Comparison of ENCODE assay signal across 19 cellular contexts in the genomic region with DNA sequence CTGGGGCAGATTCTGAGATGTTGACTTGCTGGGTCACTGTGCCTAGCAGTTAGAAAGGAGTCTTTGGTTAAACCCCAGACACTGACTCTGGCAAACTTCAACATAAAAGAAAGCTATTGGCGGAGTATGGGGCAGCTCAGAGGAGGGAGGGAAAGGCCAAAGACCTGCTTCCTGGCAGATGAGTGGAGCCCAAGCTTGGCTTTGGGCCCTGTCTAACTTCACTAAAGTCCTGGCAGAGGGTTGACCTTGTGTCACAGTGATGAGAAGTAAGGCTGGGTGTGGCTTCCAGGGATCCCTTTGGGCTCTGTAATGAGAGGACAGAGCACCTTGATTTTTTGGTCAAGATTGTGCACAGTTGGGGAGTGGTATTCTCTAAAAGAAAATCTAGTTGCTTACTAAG.
DNase-seq lines count a peak whose midpoint lies in the region; ATAC-seq, FAIRE-seq and TF ChIP-seq lines count a peak whose summit lies in the region.
"Had no signal": no experiment of that assay in that cellular context is flagged by ENCODE, and none has a peak within 500 bp of the region (broad histone marks: within the 10 kb centered on the region; RNA-seq: fewer than 3 reads in every experiment).

No MANE protein-coding gene starts in this region.

- no peak for TF ChIP-seq POLR2A in right lobe of liver (IDR thresholded peaks at IDR 0.05)
- TF ChIP-seq POLR2A in HepG2 (IDR thresholded peaks at IDR 0.05; ENCODE audit: insufficient read depth in 1 of 2, low read depth in 2 of 2, low read length in 2 of 2), result no peak
- no peak for TF ChIP-seq POLR2A in IMR-90 (IDR thresholded peaks at IDR 0.05; ENCODE audit: low read depth, low read length)
- TF ChIP-seq POLR2A in H1 (IDR thresholded peaks at IDR 0.05; ENCODE audit: control extremely low read depth in 1 of 2, low read depth in 2 of 2, low read length in 2 of 2), result no peak

- TF ChIP-seq EP300 in HepG2 (IDR thresholded peaks at IDR 0.05; ENCODE audit: low read depth in 2 of 2, low read length in 2 of 2) (no peak), HepG2 (CRISPR knock-in tag; IDR thresholded peaks at IDR 0.05; ENCODE audit: borderline replicate concordance) (no peak), H1 (IDR thresholded peaks at IDR 0.05; ENCODE audit: borderline replicate concordance in 1 of 2, low read depth in 2 of 2, low read length in 2 of 2) (no peak)

- no peaks in the 10 kb centered on the region for H3K36me3 ChIP-seq in right lobe of liver
- no peaks in the 10 kb centered on the region for H3K36me3 ChIP-seq in HepG2 (replicated peaks in 1 of 2; ENCODE audit: control insufficient read depth in 1 of 2, insufficient read depth in 2 of 2, low read length in 2 of 2)
- no peaks in the 10 kb centered on the region for H3K36me3 ChIP-seq in IMR-90 (ENCODE audit: control insufficient read depth, insufficient read depth, low read length)
- no peaks in the 10 kb centered on the region for H3K36me3 ChIP-seq in H1 (ENCODE audit: control insufficient read depth in 2 of 4, insufficient read depth in 4 of 4, low read length in 3 of 4)
- H3K36me3 ChIP-seq in smooth muscle cell (ENCODE audit: low read depth), result no peaks in the 10 kb centered on the region
- H3K36me3 ChIP-seq: BE2C had no signal

- H3K14ac ChIP-seq in IMR-90 (replicated peaks; ENCODE audit: low read depth, low read length) (no peak overlapping the region), H1 (ENCODE audit: insufficient read length) (no peak overlapping the region)

- H2BK5ac ChIP-seq in IMR-90 (ENCODE audit: low read depth, low read length, poor library complexity, severe bottlenecking) (no peak overlapping the region), H1 (ENCODE audit: low read depth, low read length) (no peak overlapping the region)

- dilution Hi-C loops in IMR-90 (cut with HindIII; ENCODE audit: low sequenced_read_pairs, unreplicated experiment), result no loop called here

- intact Hi-C loops in right lobe of liver (cut with DNase I) (no loop called here), HepG2 (cut with micrococcal nuclease; ENCODE audit: unreplicated experiment) (no loop called here), IMR-90 (cut with micrococcal nuclease) (no loop called here)

- H2BK20ac ChIP-seq in IMR-90 (ENCODE audit: low read depth, low read length) (peak overlapping the region; percentile 10; the same call in 1 of the 2 replicates), H1 (ENCODE audit: low read length) (no peak overlapping the region)

- ATAC-seq in right lobe of liver (peak in 3 of 4 donors; percentile 33 to 87 (median 85)), HepG2 (no peak), IMR-90 (ENCODE audit: low read depth) (no peak)

- H2AFZ ChIP-seq in HepG2 (ENCODE audit: low read length), result no peak overlapping the region
- no peak overlapping the region for H2AFZ ChIP-seq in IMR-90 (replicated peaks; ENCODE audit: low read length, poor library complexity)
- H2AFZ ChIP-seq in H1 (ENCODE audit: low read length), result 0 out of 2 replicates have a peak overlapping the region, but pooled peaks have one; percentile 16
- H2AFZ ChIP-seq in smooth muscle cell (ENCODE audit: low read depth), result no peak overlapping the region

- H3K4me3 ChIP-seq in right lobe of liver, result no peak overlapping the region
- no peak overlapping the region for H3K4me3 ChIP-seq in HepG2 (replicated peaks in 1 of 3; ENCODE audit: insufficient read depth in 1 of 3, low read depth in 2 of 3, low read length in 3 of 3)
- no peak overlapping the region for H3K4me3 ChIP-seq in IMR-90 (ENCODE audit: insufficient read depth, low read depth, low read length)
- H3K4me3 ChIP-seq in H1 (ENCODE audit: extremely low read depth in 1 of 4, insufficient read depth in 2 of 4, low read depth in 3 of 4, low read length in 4 of 4), result no peak overlapping the region
- H3K4me3 ChIP-seq in smooth muscle cell, result no peak overlapping the region

- H4K8ac ChIP-seq in IMR-90 (ENCODE audit: low read depth in 2 of 2, low read length in 2 of 2) (no peak overlapping the region), H1 (ENCODE audit: extremely low read depth, insufficient read depth, low read length) (no peak overlapping the region)

- H3K79me2 ChIP-seq in HepG2 (ENCODE audit: insufficient read depth, low read length) (no peaks in the 10 kb centered on the region), H1 (ENCODE audit: control insufficient read depth in 1 of 2, insufficient read depth in 2 of 2, low read length in 2 of 2) (no peaks in the 10 kb centered on the region), smooth muscle cell (ENCODE audit: low read depth) (no peaks in the 10 kb centered on the region)

- H3K23ac ChIP-seq in IMR-90 (ENCODE audit: low read depth, low read length) (no peak overlapping the region), H1 (ENCODE audit: insufficient read length) (no peak overlapping the region)

- H3K9ac ChIP-seq in HepG2 (ENCODE audit: insufficient read depth, low read depth, low read length) (no peak overlapping the region), IMR-90 (ENCODE audit: low read depth, low read length) (no peak overlapping the region), H1 (replicated peaks in 1 of 4; ENCODE audit: extremely low read depth in 1 of 4, low read depth in 3 of 4, low read length in 3 of 4) (no peak overlapping the region), smooth muscle cell (ENCODE audit: low read depth) (no peak overlapping the region)
- H3K9ac ChIP-seq: SK-N-SH had no signal

- no peaks in the 10 kb centered on the region for H4K20me1 ChIP-seq in HepG2 (ENCODE audit: insufficient read depth, low read length)
- no peaks in the 10 kb centered on the region for H4K20me1 ChIP-seq in IMR-90 (ENCODE audit: insufficient read depth, low read length)
- H4K20me1 ChIP-seq in H1 (replicated peaks in 1 of 2; ENCODE audit: control insufficient read depth in 1 of 2, insufficient read depth in 2 of 2, low read length in 2 of 2), result no peaks in the 10 kb centered on the region
- H4K20me1 ChIP-seq in smooth muscle cell (ENCODE audit: low read depth), result no peaks in the 10 kb centered on the region

- DNase-seq in right lobe of liver (no peak), HepG2 (ENCODE audit: low spot score) (no peak), IMR-90 (no peak), H1 (ENCODE audit: low read depth in 1 of 2, low spot score in 2 of 2) (peak in 1 of 2 experiments; percentile 35), smooth muscle cell (lab: John Stamatoyannopoulos, UW; ENCODE audit: unreplicated experiment) (no peak), NCI-H1092 (lab: John Stamatoyannopoulos, UW) (no peak), iPS-NIHi11 (ENCODE audit: low spot score) (no peak), HCEC 1CT (no peak)
- DNase-seq: BE2C, DMS53, KBM-7, MM.1S, NCI-H1417 treated with DMSO at 0.1 percent for 48 hours, NCI-H1694 treated with DMSO at 0.1 percent for 48 hours, NCI-H2081, NCI-H2227 treated with DMSO at 0.1 percent for 48 hours, NCI-H69, SK-N-SH, SW 1271 had no signal

- TF ChIP-seq CTCF in right lobe of liver (IDR thresholded peaks at IDR 0.05) (no peak), HepG2 (CRISPR knock-in tag; IDR thresholded peaks at IDR 0.05) (no peak), IMR-90 (conservative IDR thresholded peaks at IDR 0.05; ENCODE audit: low read depth, low read length) (no peak), H1 (IDR thresholded peaks at IDR 0.05; ENCODE audit: control extremely low read depth in 1 of 3, insufficient read depth in 1 of 3, low read depth in 1 of 3, low read length in 3 of 3) (no peak), smooth muscle cell (IDR thresholded peaks at IDR 0.05; ENCODE audit: borderline replicate concordance, insufficient read depth, poor library complexity, severe bottlenecking) (no peak)

- H3K9me3 ChIP-seq in right lobe of liver (no peaks in the 10 kb centered on the region), HepG2 (ENCODE audit: low read length) (no peaks in the 10 kb centered on the region), IMR-90 (ENCODE audit: control insufficient read depth, insufficient read depth, low read length) (peaks cover 6% of the 10 kb centered on the region; the same call in 1 of the 2 replicates), H1 (ENCODE audit: insufficient read depth in 2 of 2, low read depth in 1 of 2, low read length in 1 of 2) (peaks cover 0 to 3% of the 10 kb centered on the region in 2 experiments; a peak in 1 of 4 replicates), smooth muscle cell (replicated peaks; ENCODE audit: low read depth) (no peaks in the 10 kb centered on the region)
- H3K9me3 ChIP-seq: BE2C, SK-N-SH had no signal

- 0% methylated on average over 1 of the region's 1 CpG for WGBS in right lobe of liver (ENCODE audit: insufficient coverage, low coverage, low lambda C conversion rate, missing lambda C conversion rate)
- whole genome bisulfite sequencing in HepG2 (ENCODE audit: low lambda C conversion rate), result 0% methylated on average over 1 of the region's 1 CpG
- no CpG with 5 or more reads among the region's 1 CpG for WGBS in IMR-90 (ENCODE audit: extremely low coverage in 2 of 2, insufficient read length in 1 of 2), 2 experiments
- WGBS in H1 (ENCODE audit: extremely low coverage in 1 of 2, insufficient coverage in 1 of 2, insufficient read length in 1 of 2, insufficient replicate concordance in 2 of 2, low coverage in 1 of 2, low lambda C conversion rate in 2 of 2, missing lambda C conversion rate in 1 of 2), 2 experiments, result 91% methylated on average over 1 of the region's 1 CpG; no CpG with 5 or more reads in 1 of the 2 experiments
- 94% methylated on average over 1 of the region's 1 CpG for WGBS in smooth muscle cell (ENCODE audit: low lambda C conversion rate)

- H3K79me1 ChIP-seq in IMR-90 (ENCODE audit: low read depth in 1 of 2, low read length in 2 of 2), result no peaks in the 10 kb centered on the region
- no peaks in the 10 kb centered on the region for H3K79me1 ChIP-seq in H1 (ENCODE audit: low read depth, low read length)

- H2BK120ac ChIP-seq in IMR-90 (ENCODE audit: low read depth, low read length), result no peak overlapping the region
- no peak overlapping the region for H2BK120ac ChIP-seq in H1 (replicated peaks; ENCODE audit: low read depth, low read length)

- H3K56ac ChIP-seq in IMR-90 (ENCODE audit: extremely low read depth, insufficient read depth, low read length) (no peak overlapping the region), H1 (replicated peaks; ENCODE audit: insufficient read length, low read depth, low read length) (no peak overlapping the region)

- H3K27ac ChIP-seq in right lobe of liver (no peak overlapping the region), HepG2 (ENCODE audit: extremely low read length, insufficient read depth, low read length) (no peak overlapping the region), IMR-90 (ENCODE audit: insufficient read depth, low read length) (no peak overlapping the region), H1 (ENCODE audit: low read depth, low read length) (no peak overlapping the region), smooth muscle cell (ENCODE audit: low read depth) (peak overlapping the region; percentile 88)

- BruUV-seq in HepG2 (replicated peaks; lab: Mats Ljungman, UMichigan) (no TSS peak), IMR-90 (replicated peaks; lab: Mats Ljungman, UMichigan) (no TSS peak)

- CTCF ChIA-PET in HepG2 (lab: Yijun Ruan, JAX; ENCODE audit: low intra/inter-chr PET ratio, low total read pairs), result no interaction called here
- CTCF ChIA-PET in IMR-90 (lab: Yijun Ruan, JAX), result no interaction called here
- CTCF ChIA-PET in H1 (lab: Charles Lee; ENCODE audit: partially characterized antibody), result interaction anchor here (0.6 to 1.2 kb wide), 6 partner anchors 21 to 247 kb away, joined by 3 to 4 read pairs (median 3); no protein-coding TSS in a partner anchor

- no peak overlapping the region for H2AK9ac ChIP-seq in IMR-90 (replicated peaks; ENCODE audit: low read depth, low read length, poor library complexity)

- H3K4me1 ChIP-seq in right lobe of liver (no peaks in the 10 kb centered on the region), HepG2 (ENCODE audit: insufficient read depth, low read length) (no peaks in the 10 kb centered on the region), IMR-90 (ENCODE audit: control insufficient read depth, insufficient read depth, low read length) (peaks cover 4% of the 10 kb centered on the region), H1 (replicated peaks in 1 of 4; ENCODE audit: control insufficient read depth in 3 of 4, insufficient read depth in 4 of 4, low read length in 3 of 4) (peaks cover 0 to 5% (median 2%) of the 10 kb centered on the region in 4 experiments; a peak in 3 of 7 replicates), smooth muscle cell (ENCODE audit: low read depth) (peaks cover 16% of the 10 kb centered on the region)
- H3K4me1 ChIP-seq: BE2C had no signal

- TF ChIP-seq RAD21 in HepG2 (CRISPR knock-in tag; IDR thresholded peaks at IDR 0.05) (no peak), IMR-90 (IDR thresholded peaks at IDR 0.05; ENCODE audit: low read length) (no peak), H1 (IDR thresholded peaks at IDR 0.05 in 1 of 2, conservative IDR thresholded peaks at IDR 0.05 in 1 of 2; ENCODE audit: low read depth in 2 of 2, low read length in 2 of 2) (no peak)

- peaks cover 12% of the 10 kb centered on the region for H3K9me1 ChIP-seq in IMR-90 (ENCODE audit: insufficient read depth, low read length)

- H4K91ac ChIP-seq in IMR-90 (ENCODE audit: insufficient read depth, low read depth, low read length) (no peak overlapping the region), H1 (replicated peaks; ENCODE audit: insufficient read length, low read length) (no peak overlapping the region)

- H3F3A ChIP-seq in smooth muscle cell (ENCODE audit: low read depth), result peaks cover 19% of the 10 kb centered on the region

- H3K23me2 ChIP-seq in H1 (ENCODE audit: low read depth, low read length), result no peaks in the 10 kb centered on the region

- no peak overlapping the region for H4K5ac ChIP-seq in IMR-90 (ENCODE audit: low read depth, low read length)
- H4K5ac ChIP-seq in H1 (ENCODE audit: insufficient read length, low read depth, low read length), result no peak overlapping the region

- FAIRE-seq in HepG2 (lab: Jason Lieb, UNC), result no peak
- FAIRE-seq in H1 (lab: Jason Lieb, UNC), result no peak

- H3K18ac ChIP-seq in IMR-90 (ENCODE audit: low read depth, low read length) (no peak overlapping the region), H1 (ENCODE audit: extremely low read depth, low read length) (no peak overlapping the region)

- H3K27me3 ChIP-seq in right lobe of liver (no peaks in the 10 kb centered on the region), HepG2 (ENCODE audit: control insufficient read depth in 1 of 2, insufficient read depth in 2 of 2, low read length in 2 of 2) (peaks cover 1 to 17% of the 10 kb centered on the region in 2 experiments; a peak in 3 of 5 replicates), IMR-90 (ENCODE audit: control insufficient read depth, insufficient read depth, low read length) (no peaks in the 10 kb centered on the region), H1 (replicated peaks in 1 of 4; ENCODE audit: control insufficient read depth in 3 of 4, extremely low read depth in 1 of 4, insufficient read depth in 3 of 4, low read length in 3 of 4) (no peaks in the 10 kb centered on the region), smooth muscle cell (ENCODE audit: low read depth) (no peaks in the 10 kb centered on the region)
- H3K27me3 ChIP-seq: BE2C had no signal

- POLR2A ChIA-PET in HepG2 (lab: Yijun Ruan, JAX) (no interaction called here), IMR-90 (lab: Charles Lee; ENCODE audit: unreplicated experiment) (no interaction called here), H1 (lab: Charles Lee; ENCODE audit: partially characterized antibody) (no interaction called here)

- H2AK5ac ChIP-seq in IMR-90 (ENCODE audit: low read depth, low read length), result peak overlapping the region; percentile 39; the same call in 1 of the 2 replicates
- H2AK5ac ChIP-seq in H1 (ENCODE audit: low read depth, low read length), result no peak overlapping the region

- no peak overlapping the region for H2BK15ac ChIP-seq in IMR-90 (ENCODE audit: low read depth, low read length)
- H2BK15ac ChIP-seq in H1 (ENCODE audit: low read length), result no peak overlapping the region; the same call in 1 of the 2 replicates

- in situ Hi-C loops in HepG2 (cut with HindIII; ENCODE audit: extremely low pct_ligation_motif_present, low pct_unique_long_range_greater_than_20kb), result no loop called here
- in situ Hi-C loops in IMR-90 (cut with MboI; ENCODE audit: low sequenced_read_pairs), result no loop called here

- peak overlapping the region; percentile 29; the same call in 1 of the 2 replicates for H2BK12ac ChIP-seq in H1 (ENCODE audit: low read depth, low read length)

- H3K4me2 ChIP-seq in HepG2 (ENCODE audit: low read depth, low read length) (no peak overlapping the region), IMR-90 (ENCODE audit: low read depth, low read length) (no peak overlapping the region), H1 (ENCODE audit: insufficient read depth in 1 of 2, low read depth in 2 of 2, low read length in 2 of 2) (no peak overlapping the region), smooth muscle cell (no peak overlapping the region)
- H3K4me2 ChIP-seq: SK-N-SH had no signal

- H3K4ac ChIP-seq in IMR-90 (ENCODE audit: low read depth, low read length), result no peak overlapping the region; the same call in 1 of the 2 replicates
- H3K4ac ChIP-seq in H1 (replicated peaks; ENCODE audit: insufficient read length, low read depth, low read length), result no peak overlapping the region

Comparison
In these comparisons a context has a peak if more than half of its experiments do, and no peak if none do; other contexts are left out.
1. ATAC-seq: peak in right lobe of liver (3 of 4); none in HepG2 (single experiment) and IMR-90 (single experiment).